In genomic region chr11:83813296-83813695, GRCh38 we compare ENCODE assay signal across 19 cellular contexts.
DNase-seq lines count a peak whose midpoint lies in the region; ATAC-seq lines count a peak whose summit lies in the region.
"Had no signal": no experiment of that assay in that cellular context is flagged by ENCODE, and none has a peak within 500 bp of the region (broad histone marks: within the 10 kb centered on the region; RNA-seq: fewer than 3 reads in every experiment).

No MANE protein-coding gene starts in this region.

- DNase-seq in Ammon's horn (ENCODE audit: low spot score) (peak; percentile 50), adipocyte (ENCODE audit: low read depth) (peak; percentile 17), medulla oblongata (ENCODE audit: extremely low spot score) (peak; percentile 57), kidney tubule cell (ENCODE audit: low spot score) (no peak), middle frontal gyrus (ENCODE audit: extremely low spot score, low spot score) (no peak), HAP-1 (ENCODE audit: low spot score in 2 of 2) (no peak)
- DNase-seq in natural killer cell treated with Interleukin-12 subunit alpha and Interleukin-12 subunit beta and Interleukin-15 and Interleukin-18, amount 100 ng/mL, for 72 hours (ENCODE audit: low spot score), result no peak
- DNase-seq: 8988T; BE2C; C1 segment of cervical spinal cord; CD4-positive, CD25-positive, alpha-beta regulatory T cell; CD8-positive, alpha-beta memory T cell; COR-L47; DMS 273 treated with DMSO at 0.1 percent for 48 hours; DMS53; DND-41; EL; GM23248 had no signal

- H3K27me3 ChIP-seq in adipocyte (replicated peaks; ENCODE audit: control insufficient read depth, insufficient read depth, low read length), result peaks cover 8% of the 10 kb centered on the region
- H3K27me3 ChIP-seq in HAP-1 (ENCODE audit: low read depth), result peaks cover 10% of the 10 kb centered on the region
- H3K27me3 ChIP-seq: BE2C had no signal

- no peaks in the 10 kb centered on the region for H3K4me1 Mint-ChIP-seq in natural killer cell treated with Interleukin-12 subunit alpha and Interleukin-12 subunit beta and Interleukin-15 and Interleukin-18, amount 100 ng/mL, for 72 hours (ENCODE audit: low read depth in 2 of 2)
- H3K4me1 Mint-ChIP-seq: CD4-positive, CD25-positive, alpha-beta regulatory T cell; CD8-positive, alpha-beta memory T cell had no signal

- H3K36me3 ChIP-seq in adipocyte (ENCODE audit: control insufficient read depth, insufficient read depth, low read length, severe bottlenecking), result no peaks in the 10 kb centered on the region
- H3K36me3 ChIP-seq in HAP-1 (replicated peaks), result no peaks in the 10 kb centered on the region
- H3K36me3 ChIP-seq: BE2C had no signal

- H3K27me3 Mint-ChIP-seq in natural killer cell treated with Interleukin-12 subunit alpha and Interleukin-12 subunit beta and Interleukin-15 and Interleukin-18, amount 100 ng/mL, for 72 hours, result peaks cover 3 to 8% of the 10 kb centered on the region in 2 donors
- H3K27me3 Mint-ChIP-seq: CD4-positive, CD25-positive, alpha-beta regulatory T cell had no signal

- no peaks in the 10 kb centered on the region for H3K9me3 Mint-ChIP-seq in natural killer cell treated with Interleukin-12 subunit alpha and Interleukin-12 subunit beta and Interleukin-15 and Interleukin-18, amount 100 ng/mL, for 72 hours
- H3K9me3 Mint-ChIP-seq: CD4-positive, CD25-positive, alpha-beta regulatory T cell had no signal

- no peaks in the 10 kb centered on the region for H3K36me3 Mint-ChIP-seq in natural killer cell treated with Interleukin-12 subunit alpha and Interleukin-12 subunit beta and Interleukin-15 and Interleukin-18, amount 100 ng/mL, for 72 hours
- H3K36me3 Mint-ChIP-seq: CD4-positive, CD25-positive, alpha-beta regulatory T cell; CD8-positive, alpha-beta memory T cell had no signal

- H3K9me3 ChIP-seq in adipocyte (ENCODE audit: control insufficient read depth, low read length), result no peaks in the 10 kb centered on the region
- H3K9me3 ChIP-seq in HAP-1, result no peaks in the 10 kb centered on the region
- H3K9me3 ChIP-seq: BE2C had no signal

- H3K27ac Mint-ChIP-seq in natural killer cell treated with Interleukin-12 subunit alpha and Interleukin-12 subunit beta and Interleukin-15 and Interleukin-18, amount 100 ng/mL, for 72 hours, result no peak overlapping the region
- H3K27ac Mint-ChIP-seq: CD4-positive, CD25-positive, alpha-beta regulatory T cell; CD8-positive, alpha-beta memory T cell had no signal

- H3K4me3 ChIP-seq in adipocyte (ENCODE audit: low read length), result no peak overlapping the region
- no peak overlapping the region for H3K4me3 ChIP-seq in HAP-1
- H3K4me3 ChIP-seq: GM12878, GM23248 had no signal

- no peak overlapping the region for H3K9ac ChIP-seq in adipocyte (ENCODE audit: low read length)
- H3K9ac ChIP-seq: GM23248 had no signal

- H3K4me3 Mint-ChIP-seq in natural killer cell treated with Interleukin-12 subunit alpha and Interleukin-12 subunit beta and Interleukin-15 and Interleukin-18, amount 100 ng/mL, for 72 hours, result no peak overlapping the region
- H3K4me3 Mint-ChIP-seq: CD4-positive, CD25-positive, alpha-beta regulatory T cell; CD8-positive, alpha-beta memory T cell had no signal

- H3K4me1 ChIP-seq in adipocyte (ENCODE audit: control insufficient read depth, insufficient read depth, low read length) (no peaks in the 10 kb centered on the region), HAP-1 (no peaks in the 10 kb centered on the region)

- ATAC-seq in natural killer cell treated with Interleukin-12 subunit alpha and Interleukin-12 subunit beta and Interleukin-15 and Interleukin-18, amount 100 ng/mL, for 72 hours, result no peak
- ATAC-seq: GM12878 had no signal

- in situ Hi-C loops in HAP-1 (cut with MboI; ENCODE audit: low sequenced_read_pairs), result loop anchor here (25.0 kb wide), 3 partner anchors 501 to 1101 kb away; no protein-coding TSS in a partner anchor

Comparison
In these comparisons a context has a peak if more than half of its experiments do, and no peak if none do; other contexts are left out.
1. DNase-seq: peak in Ammon's horn (single experiment), adipocyte (single experiment) and medulla oblongata (single experiment); none in kidney tubule cell (single experiment), middle frontal gyrus (single experiment), HAP-1 (0 of 2) and natural killer cell treated with Interleukin-12 subunit alpha and Interleukin-12 subunit beta and Interleukin-15 and Interleukin-18, amount 100 ng/mL, for 72 hours (single experiment).